In genomic region chr1:193368302-193368701, GRCh38 we compare ENCODE assay signal across 9 cellular contexts.
DNase-seq lines count a peak whose midpoint lies in the region; ATAC-seq and TF ChIP-seq lines count a peak whose summit lies in the region.
"Had no signal": no experiment of that assay in that cellular context is flagged by ENCODE, and none has a peak within 500 bp of the region (broad histone marks: within the 10 kb centered on the region; RNA-seq: fewer than 3 reads in every experiment).

No MANE protein-coding gene starts in this region.

- intact Hi-C loops in esophagus squamous epithelium (cut with DNase I) = no loop called here

- H3K27ac Mint-ChIP-seq in memory B cell = peak overlapping the region; percentile 79

- in situ Hi-C loops in brain microvascular endothelial cell (cut with HindIII; ENCODE audit: low pct_ligation_motif_present, low sequenced_read_pairs) = no loop called here

- peak; percentile 56 for DNase-seq in NOMO-1 treated with DMSO at 0.1 percent for 48 hours (lab: John Stamatoyannopoulos, UW; ENCODE audit: unreplicated experiment)
- peak in 1 of 2 donors; percentile 3 for DNase-seq in memory B cell (ENCODE audit: low spot score in 2 of 2)
- DNase-seq in DMS53 treated with DMSO at 0.1 percent for 48 hours (lab: John Stamatoyannopoulos, UW; ENCODE audit: unreplicated experiment) = no peak
- no peak for DNase-seq in esophagus squamous epithelium (lab: John Stamatoyannopoulos, UW)
- no peak for DNase-seq in brain microvascular endothelial cell
- DNase-seq: NCI-H226 had no signal

- H3K4me3 ChIP-seq in esophagus squamous epithelium (peak overlapping the region in 1 of 4 donors; percentile 15), brain microvascular endothelial cell (ENCODE audit: low read depth, low read length) (no peak overlapping the region)

- H3K4me1 ChIP-seq in esophagus squamous epithelium = no peaks in the 10 kb centered on the region

- H3K4me3 Mint-ChIP-seq in memory B cell = peak overlapping the region; percentile 74

- ATAC-seq in GM18861 (IDR thresholded peaks at IDR 0.05; ENCODE audit: unreplicated experiment) (peak; percentile 78), GM21825 (IDR thresholded peaks at IDR 0.05; ENCODE audit: unreplicated experiment) (peak; percentile 75), memory B cell (ENCODE audit: low read depth) (peak; percentile 59), GM19455 (IDR thresholded peaks at IDR 0.05; ENCODE audit: unreplicated experiment) (no peak)

- H3K36me3 ChIP-seq in esophagus squamous epithelium (no peaks in the 10 kb centered on the region), brain microvascular endothelial cell (replicated peaks) (no peaks in the 10 kb centered on the region)

- peaks cover 8% of the 10 kb centered on the region for H3K4me1 Mint-ChIP-seq in memory B cell

- no peaks in the 10 kb centered on the region for H3K9me3 ChIP-seq in esophagus squamous epithelium

- no peaks in the 10 kb centered on the region for H3K9me3 Mint-ChIP-seq in memory B cell

- TF ChIP-seq CTCF in esophagus squamous epithelium (IDR thresholded peaks at IDR 0.05) = no peak
- TF ChIP-seq CTCF in brain microvascular endothelial cell (IDR thresholded peaks at IDR 0.05; ENCODE audit: low read depth, low read length, missing control alignments) = no peak

- H3K36me3 Mint-ChIP-seq in memory B cell = no peaks in the 10 kb centered on the region

- H3K27me3 ChIP-seq in esophagus squamous epithelium (no peaks in the 10 kb centered on the region), brain microvascular endothelial cell (replicated peaks) (no peaks in the 10 kb centered on the region)

- no peak for TF ChIP-seq POLR2A in esophagus squamous epithelium (IDR thresholded peaks at IDR 0.05)

- peaks cover 2% of the 10 kb centered on the region for H3K27me3 Mint-ChIP-seq in memory B cell

- WGBS in esophagus squamous epithelium, 2 donors = 39 to 50% methylated on average over 5 of the region's 5 CpGs

- no peak overlapping the region for H3K27ac ChIP-seq in esophagus squamous epithelium
- no peak overlapping the region for H3K27ac ChIP-seq in brain microvascular endothelial cell
